In the genomic region with DNA sequence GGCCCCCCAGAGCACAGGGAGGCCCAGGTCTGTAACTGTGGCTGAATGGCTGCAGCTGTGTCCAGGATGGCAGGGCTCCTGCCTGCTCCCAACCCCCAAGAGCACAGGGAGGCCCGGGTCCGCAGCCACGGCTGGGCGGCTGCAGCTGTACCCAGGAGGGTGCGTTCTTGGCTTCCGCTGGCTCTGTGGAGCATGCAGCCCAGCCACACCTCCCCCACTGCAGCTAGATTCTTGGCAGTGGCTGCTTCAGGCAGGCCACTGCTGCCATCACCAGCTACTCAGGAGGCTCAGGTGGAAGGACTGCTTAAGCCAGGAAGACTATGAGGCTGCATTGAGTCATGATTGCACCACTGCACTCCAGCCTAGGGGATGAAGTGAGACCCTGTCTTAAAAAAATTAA, we compare ENCODE assay signal across 9 cellular contexts. TPM values are rescaled to one million over a fixed set of nuclear protein-coding genes. Genes with fewer than 3 reads are reported as not detected.
DNase-seq lines count a peak whose midpoint lies in the region; ATAC-seq, FAIRE-seq and TF ChIP-seq lines count a peak whose summit lies in the region.
"Had no signal": no experiment of that assay in that cellular context is flagged by ENCODE, and none has a peak within 500 bp of the region (broad histone marks: within the 10 kb centered on the region; RNA-seq: fewer than 3 reads in every experiment).

No MANE protein-coding gene starts in this region.

- no peak for TF ChIP-seq POLR2A in GM18505 (IDR thresholded peaks at IDR 0.05; ENCODE audit: borderline replicate concordance, extremely low read depth, insufficient read depth, insufficient read length)
- no peak for TF ChIP-seq POLR2A in GM12892 (IDR thresholded peaks at IDR 0.05; ENCODE audit: low read depth, low read length)

- H3K18ac ChIP-seq in mesenchymal stem cell (ENCODE audit: low read depth in 1 of 2, low read length in 2 of 2): no peak overlapping the region

- DNase-seq in SK-N-DZ (ENCODE audit: low spot score) (peak; percentile 62), mesenchymal stem cell (no peak), NCI-H446 treated with DMSO at 0.1 percent for 48 hours (lab: John Stamatoyannopoulos, UW) (no peak), GM12892 (ENCODE audit: insufficient read length) (no peak), mucosa of descending colon (no peak)
- DNase-seq: psoas muscle had no signal

- H3K4ac ChIP-seq in mesenchymal stem cell (ENCODE audit: low read depth in 1 of 2, low read length in 2 of 2): no peak overlapping the region

- H3K4me1 ChIP-seq in mesenchymal stem cell (ENCODE audit: control insufficient read depth, insufficient read depth, low read depth, low read length) (peaks cover 24% of the 10 kb centered on the region), mucosa of descending colon (ENCODE audit: low read depth) (peaks cover 8% of the 10 kb centered on the region)

- H3K23ac ChIP-seq in mesenchymal stem cell (ENCODE audit: low read length in 2 of 2): no peak overlapping the region

- H3K9me3 ChIP-seq in mesenchymal stem cell (ENCODE audit: control insufficient read depth, low read length) (no peaks in the 10 kb centered on the region), mucosa of descending colon (no peaks in the 10 kb centered on the region)
- H3K9me3 ChIP-seq: psoas muscle had no signal

- ATAC-seq in GM18505 (IDR thresholded peaks at IDR 0.05; ENCODE audit: unreplicated experiment): peak; percentile 63
- peak; percentile 47 for ATAC-seq in HG02885 (IDR thresholded peaks at IDR 0.05; ENCODE audit: poor library complexity, unreplicated experiment)
- ATAC-seq in HG02642 (IDR thresholded peaks at IDR 0.05; ENCODE audit: poor library complexity, unreplicated experiment): no peak
- ATAC-seq in mucosa of descending colon: no peak

- TF ChIP-seq CTCF in mucosa of descending colon (IDR thresholded peaks at IDR 0.05): no peak

- no peak overlapping the region for H2AFZ ChIP-seq in mesenchymal stem cell (ENCODE audit: low read depth, low read length)

- peak overlapping the region; percentile 56 for H3K27ac ChIP-seq in mesenchymal stem cell (ENCODE audit: low read length, poor library complexity, severe bottlenecking)
- H3K27ac ChIP-seq: psoas muscle had no signal

- no peak overlapping the region for H2BK120ac ChIP-seq in mesenchymal stem cell (ENCODE audit: low read depth, low read length)

- H3K14ac ChIP-seq in mesenchymal stem cell (ENCODE audit: low read length in 2 of 2): no peak overlapping the region

- H3K4me3 ChIP-seq in mesenchymal stem cell (ENCODE audit: insufficient read depth in 1 of 2, low read depth in 1 of 2, low read length in 2 of 2): no peak overlapping the region
- no peak overlapping the region for H3K4me3 ChIP-seq in mucosa of descending colon
- H3K4me3 ChIP-seq: psoas muscle had no signal

- no peak for FAIRE-seq in GM12892 (lab: Jason Lieb, UNC)

- no peak overlapping the region for H3K4me2 ChIP-seq in mesenchymal stem cell (ENCODE audit: low read length, poor library complexity, severe bottlenecking)

- peak overlapping the region; percentile 78 for H2AK5ac ChIP-seq in mesenchymal stem cell (ENCODE audit: low read length, severe bottlenecking)

- intact Hi-C loops in mucosa of descending colon (cut with DNase I, micrococcal nuclease): no loop called here

- no peak overlapping the region for H2BK15ac ChIP-seq in mesenchymal stem cell (ENCODE audit: low read depth, poor library complexity, severe bottlenecking)

- H3K36me3 ChIP-seq in mesenchymal stem cell (ENCODE audit: control insufficient read depth in 1 of 2, insufficient read depth in 2 of 2, low read depth in 1 of 2, low read length in 2 of 2): peaks cover 0 to 3% of the 10 kb centered on the region in 2 experiments
- no peaks in the 10 kb centered on the region for H3K36me3 ChIP-seq in mucosa of descending colon (ENCODE audit: low read depth)

- no peak overlapping the region for H3K9ac ChIP-seq in mesenchymal stem cell (ENCODE audit: low read length)

- no peaks in the 10 kb centered on the region for H3K27me3 ChIP-seq in mesenchymal stem cell (ENCODE audit: control insufficient read depth in 1 of 2, insufficient read depth in 1 of 2, low read length in 2 of 2)

- H4K91ac ChIP-seq in mesenchymal stem cell (ENCODE audit: low read length): no peak overlapping the region

- H4K8ac ChIP-seq in mesenchymal stem cell (ENCODE audit: low read length): peak overlapping the region; percentile 36

- no peak overlapping the region for H2BK12ac ChIP-seq in mesenchymal stem cell (ENCODE audit: low read length in 2 of 2)

- H2BK5ac ChIP-seq in mesenchymal stem cell (ENCODE audit: low read depth, low read length, poor library complexity, severe bottlenecking): peak overlapping the region; percentile 20

- H3K79me1 ChIP-seq in mesenchymal stem cell (replicated peaks; ENCODE audit: low read length, poor library complexity, severe bottlenecking): peaks cover 5% of the 10 kb centered on the region

- 93% methylated on average over 6 of the region's 6 CpGs for WGBS in mesenchymal stem cell

RNA-seq across cellular contexts. Expression of gene C7orf25, which starts 27.9 kb away (rescaled TPM):
- 10.9 and 16.4 TPM in 2 replicates for polyA plus RNA-seq in SK-N-DZ (2014; cell fraction: cytosol; rRNA removed)
- 7.0 and 9.3 TPM in 2 replicates for polyA plus RNA-seq in SK-N-DZ (2014; cell fraction: nucleus; rRNA removed)
- polyA plus RNA-seq in mesenchymal stem cell (2013, experiment 1 of 2): 6.4 TPM
- polyA plus RNA-seq in mesenchymal stem cell (2013, experiment 2 of 2): 6.9 TPM
- 2.6 TPM for polyA plus RNA-seq in GM12892 (2012; ENCODE audit: missing spikeins)
- total RNA-seq in mucosa of descending colon: 1 to 10 TPM; 3.4 to 5.4 (median 4.3) TPM

RNA-seq across cellular contexts. Expression of gene PSMA2, which starts 48.0 kb away (rescaled TPM):
- polyA plus RNA-seq in SK-N-DZ (2014; cell fraction: cytosol; rRNA removed): 303 and 304 TPM in 2 replicates
- 129 and 240 TPM in 2 replicates for polyA plus RNA-seq in SK-N-DZ (2014; cell fraction: nucleus; rRNA removed)
- 149 TPM for polyA plus RNA-seq in mesenchymal stem cell (2013, experiment 1 of 2)
- 165 TPM for polyA plus RNA-seq in mesenchymal stem cell (2013, experiment 2 of 2)
- polyA plus RNA-seq in GM12892 (2012; ENCODE audit: missing spikeins): 361 TPM
- total RNA-seq in mucosa of descending colon: 10 to 100 TPM; 39.1 to 73.1 (median 61.0) TPM

RNA-seq across cellular contexts. Expression of gene MRPL32, which starts 48.2 kb away (rescaled TPM):
- 100 and 142 TPM in 2 replicates for polyA plus RNA-seq in SK-N-DZ (2014; cell fraction: cytosol; rRNA removed)
- polyA plus RNA-seq in SK-N-DZ (2014; cell fraction: nucleus; rRNA removed): 260 and 279 TPM in 2 replicates
- 65.8 TPM for polyA plus RNA-seq in mesenchymal stem cell (2013, experiment 1 of 2)
- polyA plus RNA-seq in mesenchymal stem cell (2013, experiment 2 of 2): 82.5 TPM
- polyA plus RNA-seq in GM12892 (2012; ENCODE audit: missing spikeins): 103 TPM
- total RNA-seq in mucosa of descending colon: 10 to 100 TPM; 32.2 to 44.4 (median 44.1) TPM

Comparison
In these comparisons a context has a peak if more than half of its experiments do, and no peak if none do; other contexts are left out.
1. ATAC-seq: peak in GM18505 (single experiment) and HG02885 (single experiment); none in HG02642 (single experiment) and mucosa of descending colon (single experiment).